Comparison of ENCODE assay signal across 9 cellular contexts in the genomic region with DNA sequence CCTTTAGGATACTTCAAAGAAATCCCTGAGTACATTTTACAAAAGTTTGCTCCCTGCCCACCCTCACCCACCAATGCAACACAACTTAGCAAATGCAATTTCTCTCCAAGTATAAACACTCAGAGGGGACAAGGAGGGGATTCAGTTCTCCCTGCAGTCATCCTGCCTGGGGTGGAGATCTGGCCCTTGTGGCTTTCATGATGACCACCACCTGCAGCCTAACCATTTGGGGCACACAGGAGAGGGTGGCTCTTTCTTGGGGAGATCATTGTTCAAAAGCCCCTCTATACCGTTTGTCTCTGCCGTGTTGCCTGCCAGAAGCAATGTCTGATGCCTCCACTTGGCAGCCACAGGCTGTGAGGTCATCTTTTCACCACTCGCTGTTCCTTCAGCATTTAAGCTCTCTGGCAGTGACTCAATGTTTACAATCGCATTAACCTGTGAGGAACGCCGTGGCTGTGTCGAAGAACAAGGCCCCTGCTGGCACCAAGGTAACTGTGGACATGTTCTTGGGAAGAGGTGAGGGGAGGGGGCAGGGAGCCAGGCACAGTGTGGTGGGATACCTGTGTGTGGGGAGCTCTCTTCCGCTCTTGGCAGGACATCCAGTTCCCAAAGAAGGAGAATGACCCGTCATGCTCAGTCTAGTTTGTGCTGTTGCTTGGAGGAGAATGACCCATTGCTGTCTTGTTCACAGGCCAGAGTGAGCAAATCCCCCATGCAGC.
DNase-seq lines count a peak whose midpoint lies in the region; ATAC-seq, FAIRE-seq and TF ChIP-seq lines count a peak whose summit lies in the region.
"Had no signal": no experiment of that assay in that cellular context is flagged by ENCODE, and none has a peak within 500 bp of the region (broad histone marks: within the 10 kb centered on the region; RNA-seq: fewer than 3 reads in every experiment).

No MANE protein-coding gene starts in this region.

- 0 out of 2 replicates have a peak overlapping the region, but pooled peaks have one; percentile 37 for H3K14ac ChIP-seq in IMR-90 (replicated peaks; ENCODE audit: low read depth, low read length)

- in situ Hi-C loops in IMR-90 (cut with MboI; ENCODE audit: low sequenced_read_pairs), result no loop called here

- H4K20me1 ChIP-seq in IMR-90 (ENCODE audit: insufficient read depth, low read length) (no peaks in the 10 kb centered on the region), keratinocyte (ENCODE audit: control insufficient read depth, extremely low read depth, insufficient read depth, low read length) (no peaks in the 10 kb centered on the region)

- dilution Hi-C loops in IMR-90 (cut with HindIII; ENCODE audit: low sequenced_read_pairs, unreplicated experiment), result no loop called here
- dilution Hi-C loops in keratinocyte (cut with MboI; ENCODE audit: extremely low pct_ligation_motif_present, low sequenced_read_pairs), result no loop called here

- H2BK5ac ChIP-seq in IMR-90 (ENCODE audit: low read depth, low read length, poor library complexity, severe bottlenecking), result peak overlapping the region; percentile 64

- H3K27ac ChIP-seq in A549 (peak overlapping the region; percentile 63 to 65), IMR-90 (ENCODE audit: insufficient read depth, low read length) (peak overlapping the region; percentile 28; the same call in 1 of the 2 replicates), VCaP (peak overlapping the region; percentile 61), keratinocyte (ENCODE audit: control insufficient read depth, insufficient read depth, low read length) (peak overlapping the region; percentile 72)

- TF ChIP-seq POLR2A in A549 (IDR thresholded peaks at IDR 0.05; ENCODE audit: low read length) (0 out of 2 replicates have a peak, but pooled peaks have one; percentile 13), IMR-90 (IDR thresholded peaks at IDR 0.05; ENCODE audit: low read depth, low read length) (no peak)

- H3K4me1 ChIP-seq in A549, result peaks cover 24% of the 10 kb centered on the region
- peaks cover 17% of the 10 kb centered on the region for H3K4me1 ChIP-seq in IMR-90 (ENCODE audit: control insufficient read depth, insufficient read depth, low read length)
- peaks cover 16% of the 10 kb centered on the region for H3K4me1 ChIP-seq in keratinocyte (ENCODE audit: control insufficient read depth, extremely low read depth, insufficient read depth, low read length)

- 24% methylated on average over 9 of the region's 9 CpGs for WGBS in A549 (ENCODE audit: missing lambda C conversion rate)
- WGBS in IMR-90 (ENCODE audit: extremely low coverage in 2 of 2, insufficient read length in 1 of 2), 2 experiments, result 100% methylated on average over 1 of the region's 9 CpGs; no CpG with 5 or more reads in 1 of the 2 experiments

- POLR2A ChIA-PET in A549 (lab: Yijun Ruan, JAX) (no interaction called here), IMR-90 (lab: Charles Lee; ENCODE audit: unreplicated experiment) (no interaction called here)

- H3K4ac ChIP-seq in IMR-90 (ENCODE audit: low read depth, low read length), result peak overlapping the region; percentile 76

- peak overlapping the region; percentile 6 to 38; a peak in 2 of 4 replicates for H4K8ac ChIP-seq in IMR-90 (ENCODE audit: low read depth in 2 of 2, low read length in 2 of 2)

- H4K5ac ChIP-seq in IMR-90 (ENCODE audit: low read depth, low read length), result peak overlapping the region; percentile 75

- no peaks in the 10 kb centered on the region for H3K79me2 ChIP-seq in keratinocyte (ENCODE audit: control insufficient read depth, insufficient read depth, low read length)

- BruUV-seq in IMR-90 (replicated peaks; lab: Mats Ljungman, UMichigan), result no TSS peak

- no peak for FAIRE-seq in A549 (lab: Jason Lieb, UNC)
- peak; percentile 95 for FAIRE-seq in keratinocyte (lab: Jason Lieb, UNC)

- CTCF ChIA-PET in A549 (lab: Yijun Ruan, JAX), result interaction anchor here (0.6 to 0.8 kb wide), 2 partner anchors 195 to 368 kb away, joined by 3 to 4 read pairs; no protein-coding TSS in a partner anchor
- CTCF ChIA-PET in IMR-90 (lab: Yijun Ruan, JAX), result interaction anchor here (0.6 kb wide), 1 partner anchor 979 kb away, joined by 3 read pairs; no protein-coding TSS in a partner anchor

- TF ChIP-seq EP300 in A549 (IDR thresholded peaks at IDR 0.05), result no peak

- no peak for TF ChIP-seq CTCF in A549 (IDR thresholded peaks at IDR 0.05)
- no peak for TF ChIP-seq CTCF in IMR-90 (conservative IDR thresholded peaks at IDR 0.05; ENCODE audit: low read depth, low read length)
- no peak; the same call in 1 of the 2 replicates for TF ChIP-seq CTCF in VCaP (conservative IDR thresholded peaks at IDR 0.05)
- peak in 2 of 3 experiments; percentile 9 to 30 for TF ChIP-seq CTCF in keratinocyte (optimal IDR thresholded peaks at IDR 0.05 in 1 of 3, IDR thresholded peaks at IDR 0.05 in 1 of 3, conservative IDR thresholded peaks at IDR 0.05 in 1 of 3; ENCODE audit: extremely low read depth in 1 of 3, insufficient read depth in 2 of 3, low read length in 3 of 3)
- no peak for TF ChIP-seq CTCF in GM10266 (IDR thresholded peaks at IDR 0.05; ENCODE audit: control insufficient read depth, insufficient read depth, low read depth, missing control alignments)

- no peak overlapping the region for H3K9ac ChIP-seq in IMR-90 (ENCODE audit: low read depth, low read length)
- H3K9ac ChIP-seq in keratinocyte (ENCODE audit: control insufficient read depth, extremely low read depth, insufficient read depth, low read length), result peak overlapping the region; percentile 41

- H2AK9ac ChIP-seq in IMR-90 (replicated peaks; ENCODE audit: low read depth, low read length, poor library complexity), result peak overlapping the region; percentile 12

- H3K9me1 ChIP-seq in IMR-90 (ENCODE audit: insufficient read depth, low read length) (peaks cover 17% of the 10 kb centered on the region), keratinocyte (ENCODE audit: control insufficient read depth, extremely low read depth, insufficient read depth, low read length) (no peaks in the 10 kb centered on the region)

- peak overlapping the region; percentile 50 for H3K18ac ChIP-seq in IMR-90 (ENCODE audit: low read depth, low read length)

- H3K27me3 ChIP-seq in IMR-90 (ENCODE audit: control insufficient read depth, insufficient read depth, low read length) (no peaks in the 10 kb centered on the region), keratinocyte (ENCODE audit: control insufficient read depth, extremely low read depth, insufficient read depth, low read length) (no peaks in the 10 kb centered on the region)

- H4K91ac ChIP-seq in IMR-90 (ENCODE audit: insufficient read depth, low read depth, low read length), result peak overlapping the region; percentile 79

- H3K79me1 ChIP-seq in IMR-90 (ENCODE audit: low read depth in 1 of 2, low read length in 2 of 2), result no peaks in the 10 kb centered on the region

- H2BK120ac ChIP-seq in IMR-90 (ENCODE audit: low read depth, low read length), result peak overlapping the region; percentile 93

- H3K23ac ChIP-seq in IMR-90 (ENCODE audit: low read depth, low read length), result peak overlapping the region; percentile 69; the same call in 1 of the 2 replicates

- TF ChIP-seq RAD21 in A549 (conservative IDR thresholded peaks at IDR 0.05 in 1 of 2, IDR thresholded peaks at IDR 0.05 in 1 of 2) (no peak), IMR-90 (IDR thresholded peaks at IDR 0.05; ENCODE audit: low read length) (peak; percentile 32; the same call in 1 of the 2 replicates)

- H3K9me3 ChIP-seq in A549 (no peaks in the 10 kb centered on the region), IMR-90 (ENCODE audit: control insufficient read depth, insufficient read depth, low read length) (no peaks in the 10 kb centered on the region), keratinocyte (ENCODE audit: control insufficient read depth, low read depth, low read length) (no peaks in the 10 kb centered on the region)

- peak overlapping the region; percentile 74 for H2BK15ac ChIP-seq in IMR-90 (ENCODE audit: low read depth, low read length)

- H2BK20ac ChIP-seq in IMR-90 (ENCODE audit: low read depth, low read length), result peak overlapping the region; percentile 95

- peak; percentile 80 to 88 for ATAC-seq in A549
- ATAC-seq in IMR-90 (ENCODE audit: low read depth), result peak; percentile 82

- DNase-seq in A549 (ENCODE audit: low read depth in 1 of 2, low spot score in 1 of 2) (peak; percentile 11 to 59), IMR-90 (peak; percentile 94), keratinocyte (ENCODE audit: low read depth, low spot score) (no peak), NOMO-1 (lab: John Stamatoyannopoulos, UW; ENCODE audit: unreplicated experiment in 2 of 2) (no peak), GM10266 (ENCODE audit: extremely low spot score) (no peak), Ammon's horn (ENCODE audit: low spot score) (no peak)
- DNase-seq in activated CD4-positive, alpha-beta T cell treated with anti-CD3 and anti-CD28 coated beads, Interleukin-2, amount 50 U/mL, for 48 hours, result no peak
- DNase-seq: CD4-positive, alpha-beta memory T cell had no signal

- H3K56ac ChIP-seq in IMR-90 (ENCODE audit: extremely low read depth, insufficient read depth, low read length), result no peak overlapping the region

- peak overlapping the region; percentile 89 for H2AFZ ChIP-seq in IMR-90 (replicated peaks; ENCODE audit: low read length, poor library complexity)
- peak overlapping the region; percentile 70 for H2AFZ ChIP-seq in keratinocyte (ENCODE audit: control insufficient read depth, low read length)

- peak overlapping the region; percentile 84 for H2AK5ac ChIP-seq in IMR-90 (ENCODE audit: low read depth, low read length)

- H3K4me3 ChIP-seq in A549, result no peak overlapping the region
- no peak overlapping the region for H3K4me3 ChIP-seq in IMR-90 (ENCODE audit: insufficient read depth, low read depth, low read length)
- H3K4me3 ChIP-seq in keratinocyte (ENCODE audit: control insufficient read depth in 2 of 3, extremely low read depth in 1 of 3, insufficient read depth in 2 of 3, low read depth in 1 of 3, low read length in 3 of 3), result no peak overlapping the region

- H3K36me3 ChIP-seq in IMR-90 (ENCODE audit: control insufficient read depth, insufficient read depth, low read length) (no peaks in the 10 kb centered on the region), keratinocyte (ENCODE audit: control insufficient read depth in 2 of 2, extremely low read depth in 1 of 2, insufficient read depth in 2 of 2, low read length in 2 of 2) (no peaks in the 10 kb centered on the region)

- intact Hi-C loops in IMR-90 (cut with micrococcal nuclease), result no loop called here

- H3K4me2 ChIP-seq in A549 (peak overlapping the region; percentile 52), IMR-90 (ENCODE audit: low read depth, low read length) (peak overlapping the region; percentile 77), keratinocyte (ENCODE audit: control insufficient read depth, extremely low read depth, insufficient read depth, low read depth, low read length) (peak overlapping the region; percentile 43)

TF ChIP-seq in A549, 52 proteins besides CTCF, POLR2A, EP300 and RAD21:
- TF ChIP-seq FOSL2 (IDR thresholded peaks at IDR 0.05), result no peak
- TF ChIP-seq FOSL2 (CRISPR knock-in tag; IDR thresholded peaks at IDR 0.05), result peak; percentile 31; the same call in 1 of the 2 replicates
- TF ChIP-seq FOSB (CRISPR knock-in tag; IDR thresholded peaks at IDR 0.05), result no peak

TF ChIP-seq in IMR-90, 13 proteins besides CTCF, POLR2A, EP300 and RAD21 (continues in another document):
- TF ChIP-seq MAFK (IDR thresholded peaks at IDR 0.05; ENCODE audit: low read depth, low read length) (no peak), CEBPB (IDR thresholded peaks at IDR 0.05; ENCODE audit: low read depth, low read length) (peak; percentile 48; the same call in 1 of the 2 replicates), RCOR1 (IDR thresholded peaks at IDR 0.05; ENCODE audit: insufficient replicate concordance, low read length) (no peak)

Comparison
In these comparisons a context has a peak if more than half of its experiments do, and no peak if none do; other contexts are left out.
1. DNase-seq: peak in A549 (2 of 2) and IMR-90 (single experiment); none in keratinocyte (single experiment), activated CD4-positive, alpha-beta T cell treated with anti-CD3 and anti-CD28 coated beads, Interleukin-2, amount 50 U/mL, for 48 hours (0 of 2), NOMO-1 (0 of 2), GM10266 (single experiment) and Ammon's horn (single experiment).
2. CTCF ChIP-seq: peak in keratinocyte (2 of 3); none in A549 (single experiment), IMR-90 (single experiment), VCaP (single experiment) and GM10266 (single experiment).
3. Peak in every context shown above with its lines, with median percentiles within 50 percentile points of each other: H3K27ac ChIP-seq and H3K4me2 ChIP-seq.